23 cellular contexts compared by ENCODE assay signal in the genomic region with DNA sequence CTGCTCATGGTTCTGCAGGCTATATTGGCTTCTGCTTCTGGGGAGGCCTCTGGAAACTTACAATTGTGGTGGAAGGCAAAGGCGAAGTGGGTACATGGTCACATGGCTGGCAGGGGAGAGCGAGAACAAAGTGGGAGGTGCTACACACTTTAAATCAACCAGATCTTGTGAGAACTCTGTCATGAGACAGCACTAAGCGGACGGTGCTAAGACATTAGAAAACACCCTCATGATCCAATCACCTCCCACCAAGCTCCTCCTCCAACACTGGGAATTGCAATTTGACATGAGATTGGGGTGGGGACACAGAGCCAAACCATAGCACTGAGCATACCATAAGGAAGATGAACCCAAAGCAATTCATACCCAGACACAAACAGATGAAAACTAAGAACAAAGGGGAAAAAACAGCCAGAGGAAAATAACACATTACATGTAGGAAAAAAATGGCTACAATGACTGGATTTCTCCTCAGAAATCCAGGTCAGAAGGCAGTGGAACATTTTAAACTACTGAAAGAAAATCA. TPM values are rescaled to one million over a fixed set of nuclear protein-coding genes. Genes with fewer than 3 reads are reported as not detected.
DNase-seq lines count a peak whose midpoint lies in the region; ATAC-seq, FAIRE-seq and TF ChIP-seq lines count a peak whose summit lies in the region.
"Had no signal": no experiment of that assay in that cellular context is flagged by ENCODE, and none has a peak within 500 bp of the region (broad histone marks: within the 10 kb centered on the region; RNA-seq: fewer than 3 reads in every experiment).

No MANE protein-coding gene starts in this region.

- H3K27me3 Mint-ChIP-seq in activated naive CD4-positive, alpha-beta T cell treated with anti-CD3 and anti-CD28 coated beads, Interleukin-2, amount 50 U/mL, for 24 hours, result peaks cover 29% of the 10 kb centered on the region
- peaks cover 41% of the 10 kb centered on the region for H3K27me3 Mint-ChIP-seq in activated naive CD4-positive, alpha-beta T cell treated with anti-CD3 and anti-CD28 coated beads for 36 hours (ENCODE audit: low read depth)
- peaks cover 26% of the 10 kb centered on the region for H3K27me3 Mint-ChIP-seq in activated CD8-positive, alpha-beta memory T cell treated with anti-CD3 and anti-CD28 coated beads, Interleukin-2, amount 10 ng/mL, durations not matched to agents 7 days and 5 days

- no peak overlapping the region for H4K5ac ChIP-seq in H1 (ENCODE audit: insufficient read length, low read depth, low read length)

- H3K36me3 ChIP-seq in H1 (ENCODE audit: control insufficient read depth in 2 of 4, insufficient read depth in 4 of 4, low read length in 3 of 4) (no peaks in the 10 kb centered on the region), mesenchymal stem cell (ENCODE audit: control insufficient read depth in 1 of 2, insufficient read depth in 2 of 2, low read depth in 1 of 2, low read length in 2 of 2) (no peaks in the 10 kb centered on the region), hepatocyte (replicated peaks; ENCODE audit: insufficient read depth, low read depth) (no peaks in the 10 kb centered on the region)
- H3K36me3 ChIP-seq: BLaER1 treated with 17β-estradiol and CSF1 and Interleukin-3, amounts not matched to agents 10 nM and 100 nM had no signal

- H3K9me3 ChIP-seq in H1 (ENCODE audit: insufficient read depth in 2 of 2, low read depth in 1 of 2, low read length in 1 of 2) (peaks cover 0 to 3% of the 10 kb centered on the region in 2 experiments; a peak in 1 of 4 replicates), mesenchymal stem cell (ENCODE audit: control insufficient read depth, low read length) (peaks cover 17% of the 10 kb centered on the region), hepatocyte (ENCODE audit: low read depth) (no peaks in the 10 kb centered on the region)

- H3K79me2 ChIP-seq in H1 (ENCODE audit: control insufficient read depth in 1 of 2, insufficient read depth in 2 of 2, low read length in 2 of 2) (no peaks in the 10 kb centered on the region), hepatocyte (no peaks in the 10 kb centered on the region)

- no peak for TF ChIP-seq RAD21 in H1 (IDR thresholded peaks at IDR 0.05 in 1 of 2, conservative IDR thresholded peaks at IDR 0.05 in 1 of 2; ENCODE audit: low read depth in 2 of 2, low read length in 2 of 2)

- H3K27ac Mint-ChIP-seq in activated naive CD4-positive, alpha-beta T cell treated with anti-CD3 and anti-CD28 coated beads, Interleukin-2, amount 50 U/mL, for 24 hours, result peak overlapping the region; percentile 61
- H3K27ac Mint-ChIP-seq in activated naive CD4-positive, alpha-beta T cell treated with anti-CD3 and anti-CD28 coated beads for 36 hours, result no peak overlapping the region
- no peak overlapping the region for H3K27ac Mint-ChIP-seq in activated CD8-positive, alpha-beta memory T cell treated with anti-CD3 and anti-CD28 coated beads, Interleukin-2, amount 10 ng/mL, durations not matched to agents 7 days and 5 days
- H3K27ac Mint-ChIP-seq: B cell; CD8-positive, alpha-beta T cell; HFFc6 had no signal

- H3K4me2 ChIP-seq in H1 (ENCODE audit: insufficient read depth in 1 of 2, low read depth in 2 of 2, low read length in 2 of 2), result no peak overlapping the region
- H3K4me2 ChIP-seq in mesenchymal stem cell (ENCODE audit: low read length, poor library complexity, severe bottlenecking), result no peak overlapping the region
- H3K4me2 ChIP-seq in hepatocyte, result no peak overlapping the region
- H3K4me2 ChIP-seq: BLaER1 treated with 17β-estradiol and CSF1 and Interleukin-3, amounts not matched to agents 10 nM and 100 nM had no signal

- H3K9me2 ChIP-seq in hepatocyte (replicated peaks; ENCODE audit: insufficient read depth), result no peaks in the 10 kb centered on the region

- H2BK12ac ChIP-seq in H1 (ENCODE audit: low read depth, low read length) (no peak overlapping the region), mesenchymal stem cell (ENCODE audit: low read length in 2 of 2) (no peak overlapping the region)

- H2BK15ac ChIP-seq in H1 (ENCODE audit: low read length) (no peak overlapping the region), mesenchymal stem cell (ENCODE audit: low read depth, poor library complexity, severe bottlenecking) (no peak overlapping the region)

- intact Hi-C loops in activated naive CD4-positive, alpha-beta T cell treated with anti-CD3 and anti-CD28 coated beads for 36 hours (cut with micrococcal nuclease), result no loop called here

- H3K4me3 ChIP-seq in H1 (ENCODE audit: extremely low read depth in 1 of 4, insufficient read depth in 2 of 4, low read depth in 3 of 4, low read length in 4 of 4) (no peak overlapping the region), mesenchymal stem cell (ENCODE audit: insufficient read depth in 1 of 2, low read depth in 1 of 2, low read length in 2 of 2) (no peak overlapping the region), hepatocyte (no peak overlapping the region)
- H3K4me3 ChIP-seq: BLaER1 treated with 17β-estradiol and CSF1 and Interleukin-3, amounts not matched to agents 10 nM and 100 nM; GM12878; GM23248 had no signal

- H4K91ac ChIP-seq in H1 (replicated peaks; ENCODE audit: insufficient read length, low read length) (no peak overlapping the region), mesenchymal stem cell (ENCODE audit: low read length) (no peak overlapping the region)

- no peak overlapping the region for H2AK5ac ChIP-seq in H1 (ENCODE audit: low read depth, low read length)
- peak overlapping the region; percentile 59 for H2AK5ac ChIP-seq in mesenchymal stem cell (ENCODE audit: low read length, severe bottlenecking)

- no peak for TF ChIP-seq POLR2A in H1 (IDR thresholded peaks at IDR 0.05; ENCODE audit: control extremely low read depth in 1 of 2, low read depth in 2 of 2, low read length in 2 of 2)

- H3K18ac ChIP-seq in H1 (ENCODE audit: extremely low read depth, low read length) (no peak overlapping the region), mesenchymal stem cell (ENCODE audit: low read depth in 1 of 2, low read length in 2 of 2) (no peak overlapping the region)

- peaks cover 8% of the 10 kb centered on the region for H3K9me3 Mint-ChIP-seq in activated naive CD4-positive, alpha-beta T cell treated with anti-CD3 and anti-CD28 coated beads, Interleukin-2, amount 50 U/mL, for 24 hours
- H3K9me3 Mint-ChIP-seq in activated naive CD4-positive, alpha-beta T cell treated with anti-CD3 and anti-CD28 coated beads for 36 hours, result peaks cover 6% of the 10 kb centered on the region
- H3K9me3 Mint-ChIP-seq in activated CD8-positive, alpha-beta memory T cell treated with anti-CD3 and anti-CD28 coated beads, Interleukin-2, amount 10 ng/mL, durations not matched to agents 7 days and 5 days (ENCODE audit: low read depth), result peaks cover 2% of the 10 kb centered on the region
- H3K9me3 Mint-ChIP-seq: HFFc6 had no signal

- H3K79me1 ChIP-seq in H1 (ENCODE audit: low read depth, low read length) (no peaks in the 10 kb centered on the region), mesenchymal stem cell (replicated peaks; ENCODE audit: low read length, poor library complexity, severe bottlenecking) (no peaks in the 10 kb centered on the region)

- H2AFZ ChIP-seq in H1 (ENCODE audit: low read length), result peak overlapping the region; percentile 57; the same call in 1 of the 2 replicates
- H2AFZ ChIP-seq in mesenchymal stem cell (ENCODE audit: low read depth, low read length), result no peak overlapping the region
- no peak overlapping the region for H2AFZ ChIP-seq in hepatocyte
- H2AFZ ChIP-seq: GM23248 had no signal

- H2BK5ac ChIP-seq in H1 (ENCODE audit: low read depth, low read length) (no peak overlapping the region), mesenchymal stem cell (ENCODE audit: low read depth, low read length, poor library complexity, severe bottlenecking) (no peak overlapping the region)

- peaks cover 5% of the 10 kb centered on the region for H3K4me1 Mint-ChIP-seq in activated naive CD4-positive, alpha-beta T cell treated with anti-CD3 and anti-CD28 coated beads, Interleukin-2, amount 50 U/mL, for 24 hours
- H3K4me1 Mint-ChIP-seq in activated naive CD4-positive, alpha-beta T cell treated with anti-CD3 and anti-CD28 coated beads for 36 hours (ENCODE audit: low read depth), result peaks cover 4% of the 10 kb centered on the region
- peaks cover 6% of the 10 kb centered on the region for H3K4me1 Mint-ChIP-seq in activated CD8-positive, alpha-beta memory T cell treated with anti-CD3 and anti-CD28 coated beads, Interleukin-2, amount 10 ng/mL, durations not matched to agents 7 days and 5 days

- H2BK120ac ChIP-seq in H1 (replicated peaks; ENCODE audit: low read depth, low read length) (no peak overlapping the region), mesenchymal stem cell (ENCODE audit: low read depth, low read length) (no peak overlapping the region)

- no peak for TF ChIP-seq CTCF in H1 (IDR thresholded peaks at IDR 0.05; ENCODE audit: control extremely low read depth in 1 of 3, insufficient read depth in 1 of 3, low read depth in 1 of 3, low read length in 3 of 3)
- no peak for TF ChIP-seq CTCF in hepatocyte (IDR thresholded peaks at IDR 0.05; ENCODE audit: poor library complexity)

- DNase-seq in activated naive CD4-positive, alpha-beta T cell treated with anti-CD3 and anti-CD28 coated beads for 36 hours, result no peak
- DNase-seq in H1 (ENCODE audit: low read depth in 1 of 2, low spot score in 2 of 2), result no peak
- no peak for DNase-seq in mesenchymal stem cell
- no peak for DNase-seq in hepatocyte (ENCODE audit: low spot score)
- DNase-seq in activated CD8-positive, alpha-beta memory T cell treated with anti-CD3 and anti-CD28 coated beads, Interleukin-2, amount 10 ng/mL, durations not matched to agents 7 days and 5 days, result no peak
- DNase-seq in COR-L47 (lab: John Stamatoyannopoulos, UW), result no peak
- DNase-seq: 8988T; CD8-positive, alpha-beta T cell; DMS 273 treated with DMSO at 0.1 percent for 48 hours; DMS53; DND-41; EL; GM23248; H7; HFFc6 had no signal

- peaks cover 4% of the 10 kb centered on the region for H3K36me3 Mint-ChIP-seq in activated naive CD4-positive, alpha-beta T cell treated with anti-CD3 and anti-CD28 coated beads, Interleukin-2, amount 50 U/mL, for 24 hours
- H3K36me3 Mint-ChIP-seq in activated naive CD4-positive, alpha-beta T cell treated with anti-CD3 and anti-CD28 coated beads for 36 hours (ENCODE audit: low read depth), result no peaks in the 10 kb centered on the region
- H3K36me3 Mint-ChIP-seq in activated CD8-positive, alpha-beta memory T cell treated with anti-CD3 and anti-CD28 coated beads, Interleukin-2, amount 10 ng/mL, durations not matched to agents 7 days and 5 days, result peaks cover 3% of the 10 kb centered on the region
- H3K36me3 Mint-ChIP-seq: CD8-positive, alpha-beta T cell had no signal

- no peak overlapping the region for H4K8ac ChIP-seq in H1 (ENCODE audit: extremely low read depth, insufficient read depth, low read length)
- no peak overlapping the region for H4K8ac ChIP-seq in mesenchymal stem cell (ENCODE audit: low read length)

- H3K4me1 ChIP-seq in H1 (replicated peaks in 1 of 4; ENCODE audit: control insufficient read depth in 3 of 4, insufficient read depth in 4 of 4, low read length in 3 of 4) (peaks cover 0 to 16% (median 5%) of the 10 kb centered on the region in 4 experiments; a peak in 4 of 7 replicates), mesenchymal stem cell (ENCODE audit: control insufficient read depth, insufficient read depth, low read depth, low read length) (peaks cover 10% of the 10 kb centered on the region), hepatocyte (ENCODE audit: insufficient read depth) (peaks cover 8% of the 10 kb centered on the region)

- H3K56ac ChIP-seq in H1 (replicated peaks; ENCODE audit: insufficient read length, low read depth, low read length), result no peak overlapping the region

- no peak for FAIRE-seq in H1 (lab: Jason Lieb, UNC)
- FAIRE-seq: GM12878, GM19239 had no signal

- H3K14ac ChIP-seq in H1 (ENCODE audit: insufficient read length) (no peak overlapping the region), mesenchymal stem cell (ENCODE audit: low read length in 2 of 2) (no peak overlapping the region)

- H4K20me1 ChIP-seq in H1 (replicated peaks in 1 of 2; ENCODE audit: control insufficient read depth in 1 of 2, insufficient read depth in 2 of 2, low read length in 2 of 2), result no peaks in the 10 kb centered on the region
- no peaks in the 10 kb centered on the region for H4K20me1 ChIP-seq in hepatocyte (ENCODE audit: insufficient read depth, poor library complexity, severe bottlenecking)
- H4K20me1 ChIP-seq: BLaER1 treated with 17β-estradiol and CSF1 and Interleukin-3, amounts not matched to agents 10 nM and 100 nM had no signal

- WGBS in H1 (ENCODE audit: extremely low coverage in 1 of 2, insufficient coverage in 1 of 2, insufficient read length in 1 of 2, insufficient replicate concordance in 2 of 2, low coverage in 1 of 2, low lambda C conversion rate in 2 of 2, missing lambda C conversion rate in 1 of 2), 2 experiments, result 76% methylated on average over 4 of the region's 4 CpGs; no CpG with 5 or more reads in 1 of the 2 experiments
- 88% methylated on average over 3 of the region's 4 CpGs for WGBS in mesenchymal stem cell
- WGBS in hepatocyte (ENCODE audit: low lambda C conversion rate, missing lambda C conversion rate), result 70% methylated on average over 4 of the region's 4 CpGs

- H2BK20ac ChIP-seq in H1 (ENCODE audit: low read length), result no peak overlapping the region

- TF ChIP-seq EP300 in H1 (IDR thresholded peaks at IDR 0.05; ENCODE audit: borderline replicate concordance in 1 of 2, low read depth in 2 of 2, low read length in 2 of 2), result no peak

- H3K27me3 ChIP-seq in H1 (replicated peaks in 1 of 4; ENCODE audit: control insufficient read depth in 3 of 4, extremely low read depth in 1 of 4, insufficient read depth in 3 of 4, low read length in 3 of 4) (no peaks in the 10 kb centered on the region), mesenchymal stem cell (ENCODE audit: control insufficient read depth in 1 of 2, insufficient read depth in 1 of 2, low read length in 2 of 2) (no peaks in the 10 kb centered on the region), hepatocyte (no peaks in the 10 kb centered on the region)
- H3K27me3 ChIP-seq: BLaER1 treated with 17β-estradiol and CSF1 and Interleukin-3, amounts not matched to agents 10 nM and 100 nM had no signal

- no peak overlapping the region for H3K4me3 Mint-ChIP-seq in activated naive CD4-positive, alpha-beta T cell treated with anti-CD3 and anti-CD28 coated beads, Interleukin-2, amount 50 U/mL, for 24 hours
- no peak overlapping the region for H3K4me3 Mint-ChIP-seq in activated naive CD4-positive, alpha-beta T cell treated with anti-CD3 and anti-CD28 coated beads for 36 hours
- no peak overlapping the region for H3K4me3 Mint-ChIP-seq in activated CD8-positive, alpha-beta memory T cell treated with anti-CD3 and anti-CD28 coated beads, Interleukin-2, amount 10 ng/mL, durations not matched to agents 7 days and 5 days
- H3K4me3 Mint-ChIP-seq: B cell; CD8-positive, alpha-beta T cell; HFFc6 had no signal

- no peak overlapping the region for H3K9ac ChIP-seq in H1 (replicated peaks in 1 of 4; ENCODE audit: extremely low read depth in 1 of 4, low read depth in 3 of 4, low read length in 3 of 4)
- no peak overlapping the region for H3K9ac ChIP-seq in mesenchymal stem cell (ENCODE audit: low read length)
- H3K9ac ChIP-seq: BLaER1 treated with 17β-estradiol and CSF1 and Interleukin-3, amounts not matched to agents 10 nM and 100 nM; GM23248 had no signal

- H3K4ac ChIP-seq in H1 (replicated peaks; ENCODE audit: insufficient read length, low read depth, low read length), result no peak overlapping the region
- H3K4ac ChIP-seq in mesenchymal stem cell (ENCODE audit: low read depth in 1 of 2, low read length in 2 of 2), result no peak overlapping the region

- ATAC-seq in activated CD8-positive, alpha-beta memory T cell treated with anti-CD3 and anti-CD28 coated beads, Interleukin-2, amount 10 ng/mL, durations not matched to agents 7 days and 5 days, result no peak
- no peak for ATAC-seq in HG03175 (IDR thresholded peaks at IDR 0.05; ENCODE audit: unreplicated experiment)
- ATAC-seq: CD8-positive, alpha-beta T cell; GM12878; HCT116 had no signal

- no peak overlapping the region for H3K23ac ChIP-seq in H1 (ENCODE audit: insufficient read length)
- H3K23ac ChIP-seq in mesenchymal stem cell (ENCODE audit: low read length in 2 of 2), result no peak overlapping the region

- POLR2A ChIA-PET in H1 (lab: Charles Lee; ENCODE audit: partially characterized antibody), result no interaction called here

- CTCF ChIA-PET in activated naive CD4-positive, alpha-beta T cell treated with anti-CD3 and anti-CD28 coated beads for 36 hours (lab: Charles Lee), result no interaction called here
- CTCF ChIA-PET in H1 (lab: Charles Lee; ENCODE audit: partially characterized antibody), result interaction anchor here (1.6 kb wide), 1 partner anchor 7 kb away, joined by 4 read pairs; no protein-coding TSS in a partner anchor
- CTCF ChIA-PET in activated CD8-positive, alpha-beta memory T cell treated with anti-CD3 and anti-CD28 coated beads, Interleukin-2, amount 10 ng/mL, durations not matched to agents 7 days and 5 days (lab: Charles Lee), result no interaction called here

- no peak overlapping the region for H3K27ac ChIP-seq in H1 (ENCODE audit: low read depth, low read length)
- no peak overlapping the region for H3K27ac ChIP-seq in mesenchymal stem cell (ENCODE audit: low read length, poor library complexity, severe bottlenecking)
- H3K27ac ChIP-seq in hepatocyte, result no peak overlapping the region
- H3K27ac ChIP-seq: BLaER1 treated with 17β-estradiol and CSF1 and Interleukin-3, amounts not matched to agents 10 nM and 100 nM; GM23248; HL-60 had no signal

- no peaks in the 10 kb centered on the region for H3K23me2 ChIP-seq in H1 (ENCODE audit: low read depth, low read length)

RNA-seq across cellular contexts. Expression of gene INO80C, which starts 31.1 kb away (rescaled TPM):
- 10 to 100 TPM; 34.4 to 36.6 TPM for total RNA-seq in activated naive CD4-positive, alpha-beta T cell treated with anti-CD3 and anti-CD28 coated beads for 36 hours
- total RNA-seq in H1 (2021; fragmentation: NEBNext Ultra II Directional; extraction: Animal tissue kit (Norgen Biotek cat#: 25700)), result 46.5 and 48.9 TPM in 2 replicates
- 27.8 and 30.1 TPM in 2 replicates for polyA plus RNA-seq in H1 (2011; rRNA removed)
- 38.6 TPM for polyA plus RNA-seq in H1 (2011; cell fraction: cytosol; rRNA removed)
- 33.7 TPM for polyA plus RNA-seq in H1 (2011; cell fraction: nucleus; rRNA removed)
- 39.7 to 43.3 TPM (median 41.1 TPM) in 4 replicates for polyA plus RNA-seq in H1 (2012, experiment 1 of 2)
- polyA plus RNA-seq in H1 (2012, experiment 2 of 2), result 41.9 TPM
- 36.8 TPM for polyA plus RNA-seq in H1 (2013, experiment 1 of 2)
- 37.7 TPM for polyA plus RNA-seq in H1 (2013, experiment 2 of 2)
- 23.5 and 25.7 TPM in 2 replicates for polyA minus RNA-seq in H1 (2011; rRNA and poly(A)+ RNA removed)
- 14.1 TPM for polyA minus RNA-seq in H1 (2011; cell fraction: cytosol; rRNA and poly(A)+ RNA removed)
- polyA minus RNA-seq in H1 (2011; cell fraction: nucleus; rRNA and poly(A)+ RNA removed), result 20.2 TPM
- polyA plus RNA-seq in mesenchymal stem cell (2013, experiment 1 of 2), result 22.5 TPM
- 22.2 TPM for polyA plus RNA-seq in mesenchymal stem cell (2013, experiment 2 of 2)
- 16.5 and 16.6 TPM in 2 replicates for total RNA-seq in hepatocyte
- polyA plus RNA-seq in hepatocyte, result 25.1 and 42.2 TPM in 2 replicates
- total RNA-seq in activated CD8-positive, alpha-beta memory T cell treated with anti-CD3 and anti-CD28 coated beads, Interleukin-2, amount 10 ng/mL, durations not matched to agents 7 days and 5 days, result 10 to 100 TPM; 18.5 TPM

RNA-seq across cellular contexts. Expression of gene GALNT1, which starts 52.7 kb away (rescaled TPM):
- total RNA-seq in activated naive CD4-positive, alpha-beta T cell treated with anti-CD3 and anti-CD28 coated beads for 36 hours, result 10 to 100 TPM; 46.7 to 48.7 TPM
- 93.0 and 101 TPM in 2 replicates for total RNA-seq in H1 (2021; fragmentation: NEBNext Ultra II Directional; extraction: Animal tissue kit (Norgen Biotek cat#: 25700))
- 10.2 and 22.4 TPM in 2 replicates for polyA plus RNA-seq in H1 (2011; rRNA removed)
- 25.1 TPM for polyA plus RNA-seq in H1 (2011; cell fraction: cytosol; rRNA removed)
- polyA plus RNA-seq in H1 (2011; cell fraction: nucleus; rRNA removed), result 23.9 TPM
- 34.2 to 64.5 TPM (median 42.5 TPM) in 4 replicates for polyA plus RNA-seq in H1 (2012, experiment 1 of 2)
- polyA plus RNA-seq in H1 (2012, experiment 2 of 2), result 3.8 TPM
- polyA plus RNA-seq in H1 (2013, experiment 1 of 2), result 112 TPM
- polyA plus RNA-seq in H1 (2013, experiment 2 of 2), result 124 TPM
- 58.7 and 85.3 TPM in 2 replicates for polyA minus RNA-seq in H1 (2011; rRNA and poly(A)+ RNA removed)
- polyA minus RNA-seq in H1 (2011; cell fraction: cytosol; rRNA and poly(A)+ RNA removed), result 25.8 TPM
- 68.9 TPM for polyA minus RNA-seq in H1 (2011; cell fraction: nucleus; rRNA and poly(A)+ RNA removed)
- 125 TPM for polyA plus RNA-seq in mesenchymal stem cell (2013, experiment 1 of 2)
- 124 TPM for polyA plus RNA-seq in mesenchymal stem cell (2013, experiment 2 of 2)
- total RNA-seq in hepatocyte, result 222 and 231 TPM in 2 replicates
- 240 and 271 TPM in 2 replicates for polyA plus RNA-seq in hepatocyte
- total RNA-seq in activated CD8-positive, alpha-beta memory T cell treated with anti-CD3 and anti-CD28 coated beads, Interleukin-2, amount 10 ng/mL, durations not matched to agents 7 days and 5 days, result 10 to 100 TPM; 36.2 to 42.7 TPM
